In the genomic region with DNA sequence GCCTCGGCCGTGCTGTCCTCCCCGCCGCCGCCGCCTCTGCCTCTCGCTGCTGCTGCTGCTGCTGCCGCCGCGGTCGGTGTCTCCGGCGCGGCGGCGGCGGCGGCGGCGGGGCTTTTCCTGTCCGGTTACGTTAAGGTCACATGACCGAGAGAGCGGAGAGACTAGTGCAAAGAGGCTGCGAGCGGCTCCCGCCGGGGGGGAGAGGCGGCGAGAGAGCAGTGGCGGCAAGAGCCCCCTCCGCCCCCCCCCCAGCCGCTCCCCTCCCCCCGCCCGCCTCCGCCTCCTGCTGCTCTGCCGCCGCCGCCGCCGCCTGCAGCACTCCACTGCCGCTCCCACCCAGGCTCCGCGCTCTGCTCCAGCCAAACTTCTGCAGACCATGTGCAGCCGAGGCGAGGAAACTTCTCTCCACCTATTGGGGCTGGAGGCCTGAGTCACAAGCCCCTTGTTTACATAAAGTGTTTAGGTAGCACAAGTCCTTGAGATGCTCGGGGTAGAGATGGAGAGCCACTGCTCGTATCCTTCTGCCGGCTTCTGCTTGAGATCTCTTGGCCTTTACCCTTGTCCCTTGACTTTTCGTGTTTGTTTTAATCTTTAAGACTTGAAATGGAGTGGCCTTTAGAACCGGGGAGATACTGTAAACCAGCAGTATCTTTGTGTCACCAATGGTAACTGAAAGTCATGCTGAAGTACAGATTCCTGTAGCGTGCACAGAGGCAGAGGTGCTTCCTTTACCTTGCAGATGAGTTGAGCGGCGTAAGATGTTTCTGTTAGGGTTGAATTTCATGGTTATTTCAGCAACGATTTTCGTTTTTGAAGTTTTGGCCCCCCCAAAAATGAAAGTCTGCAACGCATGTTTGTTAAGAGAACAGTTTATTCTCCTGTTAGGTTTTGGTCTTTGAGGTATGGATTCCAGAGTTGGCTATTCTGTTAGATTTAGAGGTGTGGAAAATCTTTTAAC, we compare ENCODE assay signal across 1 cellular context.
A peak's percentile ranks its signal among the peaks of the same experiment; 100 is the strongest.
TF ChIP-seq lines count a peak whose summit lies in the region.

A gene with protein sequence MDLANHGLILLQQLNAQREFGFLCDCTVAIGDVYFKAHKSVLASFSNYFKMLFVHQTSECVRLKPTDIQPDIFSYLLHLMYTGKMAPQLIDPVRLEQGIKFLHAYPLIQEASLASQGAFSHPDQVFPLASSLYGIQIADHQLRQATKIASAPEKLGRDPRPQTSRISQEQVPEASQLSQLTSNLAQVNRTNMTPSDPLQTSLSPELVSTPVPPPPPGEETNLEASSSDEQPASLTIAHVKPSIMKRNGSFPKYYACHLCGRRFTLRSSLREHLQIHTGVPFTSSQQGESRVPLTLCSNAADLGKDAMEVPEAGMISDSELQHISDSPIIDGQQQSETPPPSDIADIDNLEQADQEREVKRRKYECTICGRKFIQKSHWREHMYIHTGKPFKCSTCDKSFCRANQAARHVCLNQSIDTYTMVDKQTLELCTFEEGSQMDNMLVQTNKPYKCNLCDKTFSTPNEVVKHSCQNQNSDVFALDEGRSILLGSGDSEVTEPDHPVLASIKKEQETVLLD (minus strand): TSS at position 89 of the 958 bp plus-strand sequence. CDS start 17,922 bp downstream, outside the sequence.

TF ChIP-seq in Ishikawa, 13 proteins besides CTCF, POLR2A, EP300 and RAD21 (continued from another document):
- peak; percentile 83 for TF ChIP-seq MAX (IDR thresholded peaks at IDR 0.05)
